ENCODE assay signal across 9 cellular contexts in genomic region chr1:4655674-4656532, GRCh38. TPM values are rescaled to one million over a fixed set of nuclear protein-coding genes. Genes with fewer than 3 reads are reported as not detected.
A peak's percentile ranks its signal among the peaks of the same experiment; 100 is the strongest.
DNase-seq lines count a peak whose midpoint lies in the region; ATAC-seq and TF ChIP-seq lines count a peak whose summit lies in the region.
"Had no signal": no experiment of that assay in that cellular context is flagged by ENCODE, and none has a peak within 500 bp of the region (broad histone marks: within the 10 kb centered on the region; RNA-seq: fewer than 3 reads in every experiment).

No MANE protein-coding gene starts in this region.

- H3K27ac Mint-ChIP-seq in neural crest cell (ENCODE audit: unreplicated experiment): no peak overlapping the region
- H3K27ac Mint-ChIP-seq: dendritic cell treated with granulocyte-macrophage colony-stimulating factor and Interleukin-4, amounts not matched to agents 40 ng/mL and 50 ng/mL, for 4 days had no signal

- H3K9me3 Mint-ChIP-seq in neural crest cell: no peaks in the 10 kb centered on the region
- H3K9me3 Mint-ChIP-seq: dendritic cell treated with granulocyte-macrophage colony-stimulating factor and Interleukin-4, amounts not matched to agents 40 ng/mL and 50 ng/mL, for 4 days had no signal

- H3K27me3 ChIP-seq in Peyer's patch: peaks cover 0 to 16% of the 10 kb centered on the region in 2 donors
- H3K27me3 ChIP-seq in esophagus squamous epithelium: peaks cover 6 to 100% (median 16%) of the 10 kb centered on the region in 4 donors

- no peaks in the 10 kb centered on the region for H3K9me3 ChIP-seq in Peyer's patch
- H3K9me3 ChIP-seq in esophagus squamous epithelium: no peaks in the 10 kb centered on the region

- H3K4me3 Mint-ChIP-seq in neural crest cell: peak overlapping the region; percentile 90
- H3K4me3 Mint-ChIP-seq: dendritic cell treated with granulocyte-macrophage colony-stimulating factor and Interleukin-4, amounts not matched to agents 40 ng/mL and 50 ng/mL, for 4 days had no signal

- peaks cover 78% of the 10 kb centered on the region for H3K27me3 Mint-ChIP-seq in neural crest cell (ENCODE audit: low read depth)

- ATAC-seq in Right ventricle myocardium superior (ENCODE audit: poor library complexity) (peak; percentile 76), HG03175 (IDR thresholded peaks at IDR 0.05; ENCODE audit: unreplicated experiment) (no peak), HG02763 (IDR thresholded peaks at IDR 0.05; ENCODE audit: unreplicated experiment) (no peak)

- peaks cover 16% of the 10 kb centered on the region for H3K4me1 Mint-ChIP-seq in neural crest cell

- no peak for TF ChIP-seq POLR2A in Peyer's patch (IDR thresholded peaks at IDR 0.05)
- no peak for TF ChIP-seq POLR2A in esophagus squamous epithelium (IDR thresholded peaks at IDR 0.05)

- peak overlapping the region in 2 of 4 donors; percentile 11 to 38 for H3K4me3 ChIP-seq in Peyer's patch
- H3K4me3 ChIP-seq in esophagus squamous epithelium: peak overlapping the region; percentile 25 to 57 (median 34)

- H3K36me3 ChIP-seq in Peyer's patch: no peaks in the 10 kb centered on the region
- no peaks in the 10 kb centered on the region for H3K36me3 ChIP-seq in esophagus squamous epithelium

- intact Hi-C loops in Right ventricle myocardium superior (cut with DNase I) (no loop called here), cardiac septum (cut with DNase I) (loop anchor here (10.0 kb wide), 2 partner anchors 1089 to 1319 kb away; no protein-coding TSS in a partner anchor), esophagus squamous epithelium (cut with DNase I) (loop anchor here (10.0 kb wide), 1 partner anchor 741 kb away; no protein-coding TSS in a partner anchor)

- H3K4me1 ChIP-seq in Peyer's patch (no peaks in the 10 kb centered on the region), esophagus squamous epithelium (peaks cover 0 to 59% (median 6%) of the 10 kb centered on the region in 3 donors)

- DNase-seq in Right ventricle myocardium superior (peak; percentile 61), cardiac septum (ENCODE audit: low spot score) (no peak), Peyer's patch (no peak), esophagus squamous epithelium (lab: John Stamatoyannopoulos, UW) (no peak), neural crest cell (ENCODE audit: low read depth, low spot score) (peak; percentile 69), HCEC 1CT (no peak)

- H3K27ac ChIP-seq in Peyer's patch: no peak overlapping the region
- no peak overlapping the region for H3K27ac ChIP-seq in esophagus squamous epithelium

- TF ChIP-seq CTCF in Peyer's patch (IDR thresholded peaks at IDR 0.05) (peak in 4 of 6 experiments; percentile 5 to 32 (median 18)), esophagus squamous epithelium (IDR thresholded peaks at IDR 0.05) (peak in 5 of 6 experiments; percentile 44 to 72 (median 57)), neural crest cell (conservative IDR thresholded peaks at IDR 0.05) (peak; percentile 90)

- H3K36me3 Mint-ChIP-seq in neural crest cell (ENCODE audit: low read depth): no peaks in the 10 kb centered on the region

- WGBS in esophagus squamous epithelium, 2 donors: 0 to 10% methylated on average over 2 to 7 of the region's 78 CpGs

RNA-seq across cellular contexts. Expression of gene AJAP1, which starts 1.5 kb away (rescaled TPM):
- total RNA-seq in Right ventricle myocardium superior (0.05 TPM), cardiac septum (0.11 TPM), Peyer's patch (under 1 TPM in 3 of 4 donors, not detected in 1; 0.09 to 0.35 (median 0.13) TPM), esophagus squamous epithelium (1 to 10 TPM in 2 of 4 donors, under 1 TPM in 2; 0.30 to 4.0 (median 1.0) TPM), neural crest cell (1.2 and 1.4 TPM in 2 replicates)

Comparison
In these comparisons a context has a peak if more than half of its experiments do, and no peak if none do; other contexts are left out.
1. DNase-seq: peak in Right ventricle myocardium superior (single experiment) and neural crest cell (single experiment); none in cardiac septum (single experiment), Peyer's patch (0 of 3), esophagus squamous epithelium (single experiment) and HCEC 1CT (single experiment).
2. CTCF ChIP-seq: peak in every context shown above with its lines; median percentile 90 in neural crest cell; 57 in esophagus squamous epithelium; 18 in Peyer's patch.